In genomic region chr4:144189121-144189520, GRCh38 we compare ENCODE assay signal across 28 cellular contexts. TPM values are rescaled to one million over a fixed set of nuclear protein-coding genes. Genes with fewer than 3 reads are reported as not detected.
DNase-seq lines count a peak whose midpoint lies in the region; ATAC-seq lines count a peak whose summit lies in the region.
"Had no signal": no experiment of that assay in that cellular context is flagged by ENCODE, and none has a peak within 500 bp of the region (broad histone marks: within the 10 kb centered on the region; RNA-seq: fewer than 3 reads in every experiment).

No MANE protein-coding gene starts in this region.

- H3K27ac Mint-ChIP-seq in activated CD8-positive, alpha-beta memory T cell treated with anti-CD3 and anti-CD28 coated beads, Interleukin-2, amount 10 ng/mL, durations not matched to agents 7 days and 5 days: no peak overlapping the region
- H3K27ac Mint-ChIP-seq: activated CD8-positive, alpha-beta T cell treated with anti-CD3 and anti-CD28 coated beads for 36 hours; activated naive CD4-positive, alpha-beta T cell treated with anti-CD3 and anti-CD28 coated beads, Interleukin-2, amount 10 ng/mL, durations not matched to agents 7 days and 5 days; activated T-cell treated with anti-CD3 and anti-CD28 coated beads, Interleukin-2, amount 50 U/mL, for 24 hours; CD14-positive monocyte; nephron progenitor cell; stimulated activated memory B cell treated with anti-CD40 and anti-IgM and Interleukin-4, amounts not matched to agents 10 μg/mL and 1 μg/mL and 100 μg/mL, for 72 hours had no signal

- no peak overlapping the region for H3K4me3 Mint-ChIP-seq in activated CD8-positive, alpha-beta memory T cell treated with anti-CD3 and anti-CD28 coated beads, Interleukin-2, amount 10 ng/mL, durations not matched to agents 7 days and 5 days
- H3K4me3 Mint-ChIP-seq: activated CD8-positive, alpha-beta T cell treated with anti-CD3 and anti-CD28 coated beads for 36 hours; activated naive CD4-positive, alpha-beta T cell treated with anti-CD3 and anti-CD28 coated beads, Interleukin-2, amount 10 ng/mL, durations not matched to agents 7 days and 5 days; activated T-cell treated with anti-CD3 and anti-CD28 coated beads, Interleukin-2, amount 50 U/mL, for 24 hours; CD14-positive monocyte; nephron progenitor cell; stimulated activated memory B cell treated with anti-CD40 and anti-IgM and Interleukin-4, amounts not matched to agents 10 μg/mL and 1 μg/mL and 100 μg/mL, for 72 hours had no signal

- H3K4me1 Mint-ChIP-seq in activated CD8-positive, alpha-beta memory T cell treated with anti-CD3 and anti-CD28 coated beads, Interleukin-2, amount 10 ng/mL, durations not matched to agents 7 days and 5 days: no peaks in the 10 kb centered on the region
- H3K4me1 Mint-ChIP-seq: activated naive CD4-positive, alpha-beta T cell treated with anti-CD3 and anti-CD28 coated beads, Interleukin-2, amount 10 ng/mL, durations not matched to agents 7 days and 5 days; nephron progenitor cell; stimulated activated memory B cell treated with anti-CD40 and anti-IgM and Interleukin-4, amounts not matched to agents 10 μg/mL and 1 μg/mL and 100 μg/mL, for 72 hours had no signal

- peak; percentile 40 for DNase-seq in Jurkat, Clone E6-1 (ENCODE audit: low read depth, low spot score)
- DNase-seq in NCI-H1930 (lab: John Stamatoyannopoulos, UW) (no peak), NCI-H2171 (lab: John Stamatoyannopoulos, UW) (no peak)
- no peak for DNase-seq in activated CD8-positive, alpha-beta memory T cell treated with anti-CD3 and anti-CD28 coated beads, Interleukin-2, amount 10 ng/mL, durations not matched to agents 7 days and 5 days
- DNase-seq: ACHN; activated CD8-positive, alpha-beta T cell treated with anti-CD3 and anti-CD28 coated beads for 36 hours; activated naive CD4-positive, alpha-beta T cell treated with anti-CD3 and anti-CD28 coated beads, Interleukin-2, amount 10 ng/mL, durations not matched to agents 7 days and 5 days; activated T-cell treated with anti-CD3 and anti-CD28 coated beads, Interleukin-2, amount 50 U/mL, for 24 hours; anterior cingulate cortex; central memory CD4-positive, alpha-beta T cell; dorsolateral prefrontal cortex; H7; heart left ventricle; Karpas-422; midbrain; NCI-H1048; NCI-H2081; NCI-H446 treated with DMSO at 0.1 percent for 48 hours; nephron progenitor cell; T1000 had no signal

- CTCF ChIA-PET in activated CD8-positive, alpha-beta memory T cell treated with anti-CD3 and anti-CD28 coated beads, Interleukin-2, amount 10 ng/mL, durations not matched to agents 7 days and 5 days (lab: Charles Lee): no interaction called here

- peaks cover 26% of the 10 kb centered on the region for H3K27me3 Mint-ChIP-seq in activated CD8-positive, alpha-beta memory T cell treated with anti-CD3 and anti-CD28 coated beads, Interleukin-2, amount 10 ng/mL, durations not matched to agents 7 days and 5 days
- H3K27me3 Mint-ChIP-seq: activated naive CD4-positive, alpha-beta T cell treated with anti-CD3 and anti-CD28 coated beads, Interleukin-2, amount 10 ng/mL, durations not matched to agents 7 days and 5 days; stimulated activated memory B cell treated with anti-CD40 and anti-IgM and Interleukin-4, amounts not matched to agents 10 μg/mL and 1 μg/mL and 100 μg/mL, for 72 hours had no signal

- no peak overlapping the region for H3K4me3 ChIP-seq in Jurkat, Clone E6-1 (ENCODE audit: low read length)
- H3K4me3 ChIP-seq: dorsolateral prefrontal cortex, heart left ventricle, thoracic aorta had no signal

- no peaks in the 10 kb centered on the region for H3K9me3 Mint-ChIP-seq in activated CD8-positive, alpha-beta memory T cell treated with anti-CD3 and anti-CD28 coated beads, Interleukin-2, amount 10 ng/mL, durations not matched to agents 7 days and 5 days (ENCODE audit: low read depth)
- H3K9me3 Mint-ChIP-seq: activated CD8-positive, alpha-beta T cell treated with anti-CD3 and anti-CD28 coated beads for 36 hours; activated naive CD4-positive, alpha-beta T cell treated with anti-CD3 and anti-CD28 coated beads, Interleukin-2, amount 10 ng/mL, durations not matched to agents 7 days and 5 days; activated T-cell treated with anti-CD3 and anti-CD28 coated beads, Interleukin-2, amount 50 U/mL, for 24 hours; nephron progenitor cell; stimulated activated memory B cell treated with anti-CD40 and anti-IgM and Interleukin-4, amounts not matched to agents 10 μg/mL and 1 μg/mL and 100 μg/mL, for 72 hours had no signal

- H3K36me3 Mint-ChIP-seq in activated CD8-positive, alpha-beta memory T cell treated with anti-CD3 and anti-CD28 coated beads, Interleukin-2, amount 10 ng/mL, durations not matched to agents 7 days and 5 days: no peaks in the 10 kb centered on the region
- H3K36me3 Mint-ChIP-seq: activated naive CD4-positive, alpha-beta T cell treated with anti-CD3 and anti-CD28 coated beads, Interleukin-2, amount 10 ng/mL, durations not matched to agents 7 days and 5 days; CD14-positive monocyte; stimulated activated memory B cell treated with anti-CD40 and anti-IgM and Interleukin-4, amounts not matched to agents 10 μg/mL and 1 μg/mL and 100 μg/mL, for 72 hours had no signal

- ATAC-seq in GM18858 (IDR thresholded peaks at IDR 0.05; ENCODE audit: unreplicated experiment): peak; percentile 50
- peak; percentile 57 for ATAC-seq in GM19468 (IDR thresholded peaks at IDR 0.05; ENCODE audit: extremely low read depth, unreplicated experiment)
- ATAC-seq in HG03066 (IDR thresholded peaks at IDR 0.05; ENCODE audit: low read depth, unreplicated experiment): peak; percentile 74
- ATAC-seq in GM18517 (IDR thresholded peaks at IDR 0.05; ENCODE audit: unreplicated experiment): no peak
- ATAC-seq in activated CD8-positive, alpha-beta memory T cell treated with anti-CD3 and anti-CD28 coated beads, Interleukin-2, amount 10 ng/mL, durations not matched to agents 7 days and 5 days: no peak
- ATAC-seq: activated CD4-positive, CD25-positive, alpha-beta regulatory T cell treated with anti-CD3 and anti-CD28 coated beads, Interleukin-2, amount 50 U/mL, for 24 hours; activated CD8-positive, alpha-beta T cell treated with anti-CD3 and anti-CD28 coated beads for 36 hours; heart left ventricle; stimulated activated memory B cell treated with anti-CD40 and anti-IgM and Interleukin-4, amounts not matched to agents 10 μg/mL and 1 μg/mL and 100 μg/mL, for 72 hours had no signal

RNA-seq across cellular contexts. Expression of gene GYPA, which starts 48.6 kb away (rescaled TPM):
- polyA plus RNA-seq in Jurkat, Clone E6-1 (2012; ENCODE audit: insufficient read depth, insufficient read length): not detected
- not detected for total RNA-seq in activated CD8-positive, alpha-beta memory T cell treated with anti-CD3 and anti-CD28 coated beads, Interleukin-2, amount 10 ng/mL, durations not matched to agents 7 days and 5 days
- total RNA-seq: activated CD8-positive, alpha-beta T cell treated with anti-CD3 and anti-CD28 coated beads for 36 hours; H7; heart left ventricle; thoracic aorta had no signal
- polyA plus RNA-seq: CD14-positive monocyte, heart left ventricle had no signal

Comparison
In these comparisons a context has a peak if more than half of its experiments do, and no peak if none do; other contexts are left out.
1. ATAC-seq: peak in GM18858 (single experiment), GM19468 (single experiment) and HG03066 (single experiment); none in GM18517 (single experiment) and activated CD8-positive, alpha-beta memory T cell treated with anti-CD3 and anti-CD28 coated beads, Interleukin-2, amount 10 ng/mL, durations not matched to agents 7 days and 5 days (single experiment).